ENCODE assay signal across 29 cellular contexts in genomic region chr20:2300420-2300819, GRCh38. TPM values are rescaled to one million over a fixed set of nuclear protein-coding genes. Genes with fewer than 3 reads are reported as not detected.
A peak's percentile ranks its signal among the peaks of the same experiment; 100 is the strongest.
DNase-seq lines count a peak whose midpoint lies in the region; ATAC-seq, FAIRE-seq and TF ChIP-seq lines count a peak whose summit lies in the region.
"Had no signal": no experiment of that assay in that cellular context is flagged by ENCODE, and none has a peak within 500 bp of the region (broad histone marks: within the 10 kb centered on the region; RNA-seq: fewer than 3 reads in every experiment).

No MANE protein-coding gene starts in this region.

- no peak overlapping the region for H2BK20ac ChIP-seq in H1 (ENCODE audit: low read length)

- no peak overlapping the region for H4K91ac ChIP-seq in H1 (replicated peaks; ENCODE audit: insufficient read length, low read length)

- CTCF ChIA-PET in A549 (lab: Yijun Ruan, JAX), result interaction anchor here (0.7 to 3.1 kb wide), 6 partner anchors 8 to 128 kb away, joined by 3 to 6 read pairs (median 4); no protein-coding TSS in a partner anchor
- CTCF ChIA-PET in H1 (lab: Charles Lee; ENCODE audit: partially characterized antibody), result interaction anchor here (0.6 to 2.1 kb wide), 5 partner anchors 11 to 489 kb away, joined by 3 to 9 read pairs (median 3); no protein-coding TSS in a partner anchor

- H3K4me3 ChIP-seq in A549 (no peak overlapping the region), LNCaP clone FGC (ENCODE audit: low read depth, low read length) (no peak overlapping the region), H1 (ENCODE audit: extremely low read depth in 1 of 4, insufficient read depth in 2 of 4, low read depth in 3 of 4, low read length in 4 of 4) (no peak overlapping the region), neutrophil (ENCODE audit: low read depth in 1 of 2, low read length in 1 of 2) (peak overlapping the region; percentile 25 to 50)
- H3K4me3 ChIP-seq: heart left ventricle, MG63, right atrium auricular region had no signal

- TF ChIP-seq EP300 in A549 (IDR thresholded peaks at IDR 0.05) (no peak), H1 (IDR thresholded peaks at IDR 0.05; ENCODE audit: borderline replicate concordance in 1 of 2, low read depth in 2 of 2, low read length in 2 of 2) (no peak)

- H3K56ac ChIP-seq in H1 (replicated peaks; ENCODE audit: insufficient read length, low read depth, low read length), result no peak overlapping the region

- no peak overlapping the region for H2BK15ac ChIP-seq in H1 (ENCODE audit: low read length)

- no peak overlapping the region for H2BK120ac ChIP-seq in H1 (replicated peaks; ENCODE audit: low read depth, low read length)

- H3K9me3 Mint-ChIP-seq in HFFc6, result no peaks in the 10 kb centered on the region
- H3K9me3 Mint-ChIP-seq: activated T-cell treated with anti-CD3 and anti-CD28 coated beads, Interleukin-2, amount 50 U/mL, for 4 hours; brain; naive thymus-derived CD8-positive, alpha-beta T cell had no signal

- H3K4me1 Mint-ChIP-seq in HFFc6 (ENCODE audit: low read depth), result peaks cover 39% of the 10 kb centered on the region

- H3K27me3 ChIP-seq in H1 (replicated peaks in 1 of 4; ENCODE audit: control insufficient read depth in 3 of 4, extremely low read depth in 1 of 4, insufficient read depth in 3 of 4, low read length in 3 of 4) (no peaks in the 10 kb centered on the region; a peak in 1 of 7 replicates), neutrophil (no peaks in the 10 kb centered on the region)
- H3K27me3 ChIP-seq: BE2C, MG63, right atrium auricular region had no signal

- H3K4ac ChIP-seq in H1 (replicated peaks; ENCODE audit: insufficient read length, low read depth, low read length), result no peak overlapping the region

- no peak overlapping the region for H3K14ac ChIP-seq in H1 (ENCODE audit: insufficient read length)

- DNase-seq in A549 (ENCODE audit: low read depth in 1 of 2, low spot score in 1 of 2), result no peak
- DNase-seq in LNCaP clone FGC (ENCODE audit: low read depth), result peak; percentile 68
- no peak for DNase-seq in H1 (ENCODE audit: low read depth in 1 of 2, low spot score in 2 of 2)
- no peak for DNase-seq in HFFc6
- DNase-seq in frontal cortex (ENCODE audit: low spot score in 2 of 2), result no peak
- no peak for DNase-seq in activated CD8-positive, alpha-beta memory T cell treated with anti-CD3 and anti-CD28 coated beads for 24 hours
- DNase-seq: activated CD4-positive, alpha-beta T cell treated with anti-CD3 and anti-CD28 coated beads for 4 hours; activated naive CD4-positive, alpha-beta T cell; activated T-cell treated with anti-CD3 and anti-CD28 coated beads, Interleukin-2, amount 50 U/mL, for 4 hours; BE2C; Calu3; effector CD8-positive, alpha-beta T cell; MG63; NCI-H1436; NK-92 treated with Interleukin-12 subunit alpha and Interleukin-12 subunit beta, amount 100 ng/mL, for 24 hours; T-helper 2 cell had no signal

- no peaks in the 10 kb centered on the region for H3K79me1 ChIP-seq in H1 (ENCODE audit: low read depth, low read length)

- H4K8ac ChIP-seq in H1 (ENCODE audit: extremely low read depth, insufficient read depth, low read length), result no peak overlapping the region

- peak overlapping the region; percentile 38; the same call in 1 of the 3 replicates for H3K4me2 ChIP-seq in A549
- no peak overlapping the region for H3K4me2 ChIP-seq in H1 (ENCODE audit: insufficient read depth in 1 of 2, low read depth in 2 of 2, low read length in 2 of 2)

- ATAC-seq in A549 (no peak), HG03571 (IDR thresholded peaks at IDR 0.05; ENCODE audit: unreplicated experiment) (no peak)
- ATAC-seq: activated T-cell treated with anti-CD3 and anti-CD28 coated beads, Interleukin-2, amount 50 U/mL, for 4 hours; SK-N-SH treated with all-trans-retinoic acid at 6 μM for 48 hours had no signal

- H2BK5ac ChIP-seq in H1 (ENCODE audit: low read depth, low read length), result no peak overlapping the region

- H2AFZ ChIP-seq in H1 (ENCODE audit: low read length), result no peak overlapping the region

- H4K5ac ChIP-seq in H1 (ENCODE audit: insufficient read length, low read depth, low read length), result no peak overlapping the region

- 79% methylated on average over 3 of the region's 3 CpGs for WGBS in A549 (ENCODE audit: missing lambda C conversion rate)
- 93% methylated on average over 3 of the region's 3 CpGs; no CpG with 5 or more reads in 1 of the 2 experiments for WGBS in H1 (ENCODE audit: extremely low coverage in 1 of 2, insufficient coverage in 1 of 2, insufficient read length in 1 of 2, insufficient replicate concordance in 2 of 2, low coverage in 1 of 2, low lambda C conversion rate in 2 of 2, missing lambda C conversion rate in 1 of 2), 2 experiments

- H3K36me3 ChIP-seq in H1 (ENCODE audit: control insufficient read depth in 2 of 4, insufficient read depth in 4 of 4, low read length in 3 of 4), result no peaks in the 10 kb centered on the region
- no peaks in the 10 kb centered on the region for H3K36me3 ChIP-seq in neutrophil
- H3K36me3 ChIP-seq: BE2C, heart left ventricle, MG63, right atrium auricular region had no signal

- H3K9me3 ChIP-seq in A549, result no peaks in the 10 kb centered on the region
- H3K9me3 ChIP-seq in H1 (ENCODE audit: insufficient read depth in 2 of 2, low read depth in 1 of 2, low read length in 1 of 2), result no peaks in the 10 kb centered on the region
- H3K9me3 ChIP-seq in neutrophil, result no peaks in the 10 kb centered on the region
- H3K9me3 ChIP-seq: BE2C, heart left ventricle, MG63, right atrium auricular region had no signal

- no peak overlapping the region for H2AK5ac ChIP-seq in H1 (ENCODE audit: low read depth, low read length)

- H3K4me1 ChIP-seq in A549, result peaks cover 53% of the 10 kb centered on the region
- H3K4me1 ChIP-seq in H1 (replicated peaks in 1 of 4; ENCODE audit: control insufficient read depth in 3 of 4, insufficient read depth in 4 of 4, low read length in 3 of 4), result peaks cover 4 to 16% (median 9%) of the 10 kb centered on the region in 4 experiments
- peaks cover 69 to 74% of the 10 kb centered on the region in 2 experiments for H3K4me1 ChIP-seq in neutrophil (ENCODE audit: control insufficient read depth in 1 of 2, insufficient read depth in 1 of 2, low read depth in 1 of 2, low read length in 1 of 2)
- H3K4me1 ChIP-seq: BE2C, right atrium auricular region had no signal

- no peak for TF ChIP-seq RAD21 in A549 (conservative IDR thresholded peaks at IDR 0.05 in 1 of 2, IDR thresholded peaks at IDR 0.05 in 1 of 2)
- no peak for TF ChIP-seq RAD21 in H1 (IDR thresholded peaks at IDR 0.05 in 1 of 2, conservative IDR thresholded peaks at IDR 0.05 in 1 of 2; ENCODE audit: low read depth in 2 of 2, low read length in 2 of 2)

- H3K79me2 ChIP-seq in H1 (ENCODE audit: control insufficient read depth in 1 of 2, insufficient read depth in 2 of 2, low read length in 2 of 2), result no peaks in the 10 kb centered on the region

- H2BK12ac ChIP-seq in H1 (ENCODE audit: low read depth, low read length), result no peak overlapping the region

- peak overlapping the region; percentile 29 to 51; a peak in 3 of 6 replicates for H3K27ac ChIP-seq in A549
- no peak overlapping the region for H3K27ac ChIP-seq in H1 (ENCODE audit: low read depth, low read length)
- peak overlapping the region; percentile 99 for H3K27ac ChIP-seq in neutrophil
- H3K27ac ChIP-seq: right atrium auricular region had no signal

- POLR2A ChIA-PET in A549 (lab: Yijun Ruan, JAX) (interaction anchor here (1.2 kb wide), 1 partner anchor 14 kb away, joined by 3 read pairs; no protein-coding TSS in a partner anchor), H1 (lab: Charles Lee; ENCODE audit: partially characterized antibody) (no interaction called here)

- TF ChIP-seq CTCF in A549 (IDR thresholded peaks at IDR 0.05), result no peak
- TF ChIP-seq CTCF in LNCaP clone FGC (IDR thresholded peaks at IDR 0.05; ENCODE audit: control insufficient read depth, extremely low read depth, insufficient read depth), result no peak
- TF ChIP-seq CTCF in H1 (IDR thresholded peaks at IDR 0.05; ENCODE audit: control extremely low read depth in 1 of 3, insufficient read depth in 1 of 3, low read depth in 1 of 3, low read length in 3 of 3), result no peak
- TF ChIP-seq CTCF in neutrophil (IDR thresholded peaks at IDR 0.05), result no peak
- no peak for TF ChIP-seq CTCF in HFFc6 (IDR thresholded peaks at IDR 0.05)

- FAIRE-seq in A549 (lab: Jason Lieb, UNC), result no peak
- no peak for FAIRE-seq in H1 (lab: Jason Lieb, UNC)
- FAIRE-seq in frontal cortex (lab: Jason Lieb, UNC), result no peak
- FAIRE-seq: A204.1 had no signal

- H3K36me3 Mint-ChIP-seq in HFFc6 (ENCODE audit: low read depth), result no peaks in the 10 kb centered on the region
- H3K36me3 Mint-ChIP-seq: brain had no signal

- peaks cover 6% of the 10 kb centered on the region for H3K27me3 Mint-ChIP-seq in HFFc6 (ENCODE audit: insufficient read depth)

- H3K18ac ChIP-seq in H1 (ENCODE audit: extremely low read depth, low read length), result no peak overlapping the region

- no peaks in the 10 kb centered on the region for H3K23me2 ChIP-seq in H1 (ENCODE audit: low read depth, low read length)

- H3K4me3 Mint-ChIP-seq in HFFc6, result no peak overlapping the region
- H3K4me3 Mint-ChIP-seq: activated T-cell treated with anti-CD3 and anti-CD28 coated beads, Interleukin-2, amount 50 U/mL, for 4 hours; brain had no signal

- no peak overlapping the region for H3K23ac ChIP-seq in H1 (ENCODE audit: insufficient read length)

- H3K9ac ChIP-seq in H1 (replicated peaks in 1 of 4; ENCODE audit: extremely low read depth in 1 of 4, low read depth in 3 of 4, low read length in 3 of 4), result no peak overlapping the region

- no peaks in the 10 kb centered on the region for H4K20me1 ChIP-seq in H1 (replicated peaks in 1 of 2; ENCODE audit: control insufficient read depth in 1 of 2, insufficient read depth in 2 of 2, low read length in 2 of 2)

- no peak for TF ChIP-seq POLR2A in A549 (IDR thresholded peaks at IDR 0.05; ENCODE audit: low read length)
- TF ChIP-seq POLR2A in H1 (IDR thresholded peaks at IDR 0.05; ENCODE audit: control extremely low read depth in 1 of 2, low read depth in 2 of 2, low read length in 2 of 2), result no peak

- H3K27ac Mint-ChIP-seq in HFFc6, result no peak overlapping the region

RNA-seq across cellular contexts. Expression of gene TGM3, which starts 4.6 kb away (rescaled TPM):
- polyA plus RNA-seq in A549 (2011; rRNA removed) (0.14 and 0.24 TPM in 2 replicates), A549 (2017; fragmentation: RNase III; extraction: RNeasy Plus Mini Kit Qiagen cat#74134 plus additional on column Dnase treatment) (0.03 TPM in 1 of 3 replicates, not detected in the others), H1 (2011; rRNA removed) (0.08 and 0.12 TPM in 2 replicates)
- polyA plus RNA-seq in A549 (2012; cell fraction: cytosol; rRNA removed), result 0.01 TPM in 1 of 2 replicates, not detected in the other
- polyA plus RNA-seq in A549 (2012; cell fraction: nucleus; rRNA removed), result 0.06 and 0.10 TPM in 2 replicates
- polyA minus RNA-seq in A549 (2011; rRNA and poly(A)+ RNA removed), result 0.08 and 0.15 TPM in 2 replicates
- not detected in 2 replicates for total RNA-seq in H1 (2021; fragmentation: NEBNext Ultra II Directional; extraction: Animal tissue kit (Norgen Biotek cat#: 25700))
- 0.14 TPM for polyA plus RNA-seq in H1 (2011; cell fraction: cytosol; rRNA removed)
- 0.13 TPM for polyA plus RNA-seq in H1 (2011; cell fraction: nucleus; rRNA removed)
- polyA plus RNA-seq in H1 (2012, experiment 1 of 2), result 0.07 to 0.15 TPM in 2 of 4 replicates, not detected in the others
- polyA plus RNA-seq in H1 (2012, experiment 2 of 2), result 0.08 TPM
- 0.08 TPM for polyA plus RNA-seq in H1 (2013, experiment 1 of 2)
- polyA plus RNA-seq in H1 (2013, experiment 2 of 2), result 0.06 TPM
- polyA minus RNA-seq in H1 (2011; rRNA and poly(A)+ RNA removed), result 0.05 and 0.79 TPM in 2 replicates
- polyA minus RNA-seq in H1 (2011; cell fraction: cytosol; rRNA and poly(A)+ RNA removed), result not detected
- not detected for polyA minus RNA-seq in H1 (2011; cell fraction: nucleus; rRNA and poly(A)+ RNA removed)
- under 1 TPM in 2 of 6 experiments, not detected in 4; 0.09 to 0.15 TPM for total RNA-seq in HFFc6 (2021; fragmentation: NEBNext Ultra II Directional; extraction: Animal tissue kit (Norgen Biotek cat#: 25700))
- not detected for total RNA-seq in frontal cortex
- total RNA-seq: Calu3; Daoy; epithelial cell of proximal tubule; fibroblast of villous mesenchyme; H4; heart left ventricle; naive thymus-derived CD8-positive, alpha-beta T cell; omental fat pad; right atrium auricular region had no signal
- polyA plus RNA-seq: naive thymus-derived CD8-positive, alpha-beta T cell had no signal

Comparison
In these comparisons a context has a peak if more than half of its experiments do, and no peak if none do; other contexts are left out.
1. H3K4me3 ChIP-seq: peak in neutrophil (2 of 2); none in A549 (single experiment), LNCaP clone FGC (single experiment) and H1 (0 of 4).
2. Of the 18 proteins assayed by ChIP-seq in both H1 and A549: peak only in H1: none; only in A549: KDM1A; in both: CEBPB; in neither: 16.